ENCODE assay signal across 1 cellular context in genomic region chr1:212355230-212355969, GRCh38.
TF ChIP-seq lines count a peak whose summit lies in the region.

No MANE protein-coding gene starts in this region.

TF ChIP-seq in SK-N-SH treated with all-trans-retinoic acid at 6 μM for 48 hours, 23 proteins besides CTCF, POLR2A, EP300 and RAD21 (continued from another document):
- TF ChIP-seq, protein P1, sequence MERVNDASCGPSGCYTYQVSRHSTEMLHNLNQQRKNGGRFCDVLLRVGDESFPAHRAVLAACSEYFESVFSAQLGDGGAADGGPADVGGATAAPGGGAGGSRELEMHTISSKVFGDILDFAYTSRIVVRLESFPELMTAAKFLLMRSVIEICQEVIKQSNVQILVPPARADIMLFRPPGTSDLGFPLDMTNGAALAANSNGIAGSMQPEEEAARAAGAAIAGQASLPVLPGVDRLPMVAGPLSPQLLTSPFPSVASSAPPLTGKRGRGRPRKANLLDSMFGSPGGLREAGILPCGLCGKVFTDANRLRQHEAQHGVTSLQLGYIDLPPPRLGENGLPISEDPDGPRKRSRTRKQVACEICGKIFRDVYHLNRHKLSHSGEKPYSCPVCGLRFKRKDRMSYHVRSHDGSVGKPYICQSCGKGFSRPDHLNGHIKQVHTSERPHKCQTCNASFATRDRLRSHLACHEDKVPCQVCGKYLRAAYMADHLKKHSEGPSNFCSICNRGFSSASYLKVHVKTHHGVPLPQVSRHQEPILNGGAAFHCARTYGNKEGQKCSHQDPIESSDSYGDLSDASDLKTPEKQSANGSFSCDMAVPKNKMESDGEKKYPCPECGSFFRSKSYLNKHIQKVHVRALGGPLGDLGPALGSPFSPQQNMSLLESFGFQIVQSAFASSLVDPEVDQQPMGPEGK (CRISPR knock-in tag; IDR thresholded peaks at IDR 0.05; ENCODE audit: borderline replicate concordance) = no peak
- TF ChIP-seq TOX (CRISPR knock-in tag; IDR thresholded peaks at IDR 0.05; ENCODE audit: borderline replicate concordance) (peak; percentile 64), ZNF8 (CRISPR knock-in tag; IDR thresholded peaks at IDR 0.05) (no peak), OSR1 (CRISPR knock-in tag; IDR thresholded peaks at IDR 0.05) (0 out of 2 replicates have a peak, but pooled peaks have one; percentile 32), ZC3H10 (CRISPR knock-in tag; IDR thresholded peaks at IDR 0.05) (peak; percentile 66), CSRNP3 (CRISPR knock-in tag; IDR thresholded peaks at IDR 0.05) (no peak)
- TF ChIP-seq, protein P2, sequence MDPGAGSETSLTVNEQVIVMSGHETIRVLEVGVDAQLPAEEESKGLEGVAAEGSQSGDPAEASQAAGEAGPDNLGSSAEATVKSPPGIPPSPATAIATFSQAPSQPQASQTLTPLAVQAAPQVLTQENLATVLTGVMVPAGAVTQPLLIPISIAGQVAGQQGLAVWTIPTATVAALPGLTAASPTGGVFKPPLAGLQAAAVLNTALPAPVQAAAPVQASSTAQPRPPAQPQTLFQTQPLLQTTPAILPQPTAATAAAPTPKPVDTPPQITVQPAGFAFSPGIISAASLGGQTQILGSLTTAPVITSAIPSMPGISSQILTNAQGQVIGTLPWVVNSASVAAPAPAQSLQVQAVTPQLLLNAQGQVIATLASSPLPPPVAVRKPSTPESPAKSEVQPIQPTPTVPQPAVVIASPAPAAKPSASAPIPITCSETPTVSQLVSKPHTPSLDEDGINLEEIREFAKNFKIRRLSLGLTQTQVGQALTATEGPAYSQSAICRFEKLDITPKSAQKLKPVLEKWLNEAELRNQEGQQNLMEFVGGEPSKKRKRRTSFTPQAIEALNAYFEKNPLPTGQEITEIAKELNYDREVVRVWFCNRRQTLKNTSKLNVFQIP (CRISPR knock-in tag; IDR thresholded peaks at IDR 0.05; ENCODE audit: borderline replicate concordance, low read depth) = peak; percentile 67; the same call in 1 of the 2 replicates
TF ChIP-seq in SK-N-SH treated with all-trans-retinoic acid at 6 μM for 48 hours: peak in this region for 4.
